ENCODE assay signal across 15 cellular contexts in genomic region chr7:2553108-2553507, GRCh38. TPM values are rescaled to one million over a fixed set of nuclear protein-coding genes. Genes with fewer than 3 reads are reported as not detected.
DNase-seq lines count a peak whose midpoint lies in the region; ATAC-seq, FAIRE-seq and TF ChIP-seq lines count a peak whose summit lies in the region.
"Had no signal": no experiment of that assay in that cellular context is flagged by ENCODE, and none has a peak within 500 bp of the region (broad histone marks: within the 10 kb centered on the region; RNA-seq: fewer than 3 reads in every experiment).

No MANE protein-coding gene starts in this region.

- ATAC-seq in activated CD8-positive, alpha-beta T cell treated with anti-CD3 and anti-CD28 coated beads for 36 hours = no peak
- no peak for ATAC-seq in sciatic nerve
- ATAC-seq: Right ventricle myocardium inferior had no signal

- no peaks in the 10 kb centered on the region for H3K27me3 ChIP-seq in keratinocyte (ENCODE audit: control insufficient read depth, extremely low read depth, insufficient read depth, low read length)
- no peaks in the 10 kb centered on the region for H3K27me3 ChIP-seq in BE2C
- H3K27me3 ChIP-seq: dorsolateral prefrontal cortex had no signal

- no peak for TF ChIP-seq CTCF in activated CD8-positive, alpha-beta T cell treated with anti-CD3 and anti-CD28 coated beads for 36 hours (IDR thresholded peaks at IDR 0.05)
- TF ChIP-seq CTCF in keratinocyte (optimal IDR thresholded peaks at IDR 0.05 in 1 of 3, IDR thresholded peaks at IDR 0.05 in 1 of 3, conservative IDR thresholded peaks at IDR 0.05 in 1 of 3; ENCODE audit: extremely low read depth in 1 of 3, insufficient read depth in 2 of 3, low read length in 3 of 3) (no peak), BE2C (IDR thresholded peaks at IDR 0.05; ENCODE audit: low read depth, low read length) (no peak)

- H3K4me3 ChIP-seq in keratinocyte (ENCODE audit: control insufficient read depth in 2 of 3, extremely low read depth in 1 of 3, insufficient read depth in 2 of 3, low read depth in 1 of 3, low read length in 3 of 3) (no peak overlapping the region), BE2C (ENCODE audit: low read depth, low read length) (no peak overlapping the region)

- H3K36me3 ChIP-seq in keratinocyte (ENCODE audit: control insufficient read depth in 2 of 2, extremely low read depth in 1 of 2, insufficient read depth in 2 of 2, low read length in 2 of 2) (peaks cover 4 to 5% of the 10 kb centered on the region in 2 experiments), BE2C (peaks cover 14% of the 10 kb centered on the region)

- no peaks in the 10 kb centered on the region for H3K27me3 Mint-ChIP-seq in T-helper 2 cell treated with Interferon-gamma antibody and Interleukin-4, amounts not matched to agents 5 μg/mL and 100 μg/mL, for 36 hours (ENCODE audit: low read depth)
- no peaks in the 10 kb centered on the region for H3K27me3 Mint-ChIP-seq in activated CD8-positive, alpha-beta T cell treated with anti-CD3 and anti-CD28 coated beads for 36 hours

- CTCF ChIA-PET in activated CD8-positive, alpha-beta T cell treated with anti-CD3 and anti-CD28 coated beads for 36 hours (lab: Charles Lee) = interaction anchor here (1.1 to 1.5 kb wide), 3 partner anchors 83 to 213 kb away, joined by 3 read pairs; no protein-coding TSS in a partner anchor

- no peaks in the 10 kb centered on the region for H4K20me1 ChIP-seq in keratinocyte (ENCODE audit: control insufficient read depth, extremely low read depth, insufficient read depth, low read length)

- H3K4me1 ChIP-seq in keratinocyte (ENCODE audit: control insufficient read depth, extremely low read depth, insufficient read depth, low read length) = peaks cover 16% of the 10 kb centered on the region
- no peaks in the 10 kb centered on the region for H3K4me1 ChIP-seq in BE2C

- H3K9me1 ChIP-seq in keratinocyte (ENCODE audit: control insufficient read depth, extremely low read depth, insufficient read depth, low read length) = no peaks in the 10 kb centered on the region

- intact Hi-C loops in activated CD8-positive, alpha-beta T cell treated with anti-CD3 and anti-CD28 coated beads for 36 hours (cut with micrococcal nuclease) = loop anchor here (10.0 kb wide), 1 partner anchor 82 kb away; the partner anchor contains the start of gene TTYH3
- intact Hi-C loops in sciatic nerve (cut with DNase I) = no loop called here

- H2AFZ ChIP-seq in keratinocyte (ENCODE audit: control insufficient read depth, low read length) = no peak overlapping the region

- no peaks in the 10 kb centered on the region for H3K9me3 Mint-ChIP-seq in T-helper 2 cell treated with Interferon-gamma antibody and Interleukin-4, amounts not matched to agents 5 μg/mL and 100 μg/mL, for 36 hours
- H3K9me3 Mint-ChIP-seq in activated CD8-positive, alpha-beta T cell treated with anti-CD3 and anti-CD28 coated beads for 36 hours = no peaks in the 10 kb centered on the region

- DNase-seq in T-helper 2 cell treated with Interferon-gamma antibody and Interleukin-4, amounts not matched to agents 5 μg/mL and 100 μg/mL, for 36 hours (ENCODE audit: low spot score) = no peak
- DNase-seq in T-helper 2 cell (no peak), ELR (ENCODE audit: low read depth) (peak; percentile 46), keratinocyte (ENCODE audit: low read depth, low spot score) (no peak), BE2C (no peak), HUDEP-2 (lab: John Stamatoyannopoulos, UW; ENCODE audit: unreplicated experiment in 76 of 76) (no peak), sciatic nerve (ENCODE audit: low spot score) (no peak)
- no peak for DNase-seq in activated CD8-positive, alpha-beta T cell treated with anti-CD3 and anti-CD28 coated beads for 36 hours
- DNase-seq: mesendoderm; NCI-H2107; NCI-H82; stimulated activated CD4-positive, alpha-beta T cell treated with anti-CD3 and anti-CD28 coated beads, Interleukin-12 subunit alpha, Interleukin-12 subunit beta, amount 100 ng/mL, for 4 hours had no signal

- H3K9ac ChIP-seq in keratinocyte (ENCODE audit: control insufficient read depth, extremely low read depth, insufficient read depth, low read length) = no peak overlapping the region

- dilution Hi-C loops in keratinocyte (cut with MboI; ENCODE audit: extremely low pct_ligation_motif_present, low sequenced_read_pairs) = no loop called here

- no peak overlapping the region for H3K27ac Mint-ChIP-seq in T-helper 2 cell treated with Interferon-gamma antibody and Interleukin-4, amounts not matched to agents 5 μg/mL and 100 μg/mL, for 36 hours
- peak overlapping the region; percentile 28 for H3K27ac Mint-ChIP-seq in activated CD8-positive, alpha-beta T cell treated with anti-CD3 and anti-CD28 coated beads for 36 hours

- H3K27ac ChIP-seq in keratinocyte (ENCODE audit: control insufficient read depth, insufficient read depth, low read length) = peak overlapping the region; percentile 26

- H3K4me1 Mint-ChIP-seq in T-helper 2 cell treated with Interferon-gamma antibody and Interleukin-4, amounts not matched to agents 5 μg/mL and 100 μg/mL, for 36 hours (ENCODE audit: low read depth) = peaks cover 15% of the 10 kb centered on the region
- H3K4me1 Mint-ChIP-seq in activated CD8-positive, alpha-beta T cell treated with anti-CD3 and anti-CD28 coated beads for 36 hours (ENCODE audit: low read depth) = peaks cover 33% of the 10 kb centered on the region

- POLR2A ChIA-PET in activated CD8-positive, alpha-beta T cell treated with anti-CD3 and anti-CD28 coated beads for 36 hours (lab: Charles Lee) = no interaction called here

- H3K36me3 Mint-ChIP-seq in T-helper 2 cell treated with Interferon-gamma antibody and Interleukin-4, amounts not matched to agents 5 μg/mL and 100 μg/mL, for 36 hours (ENCODE audit: low read depth) = peaks cover 16% of the 10 kb centered on the region
- H3K36me3 Mint-ChIP-seq in activated CD8-positive, alpha-beta T cell treated with anti-CD3 and anti-CD28 coated beads for 36 hours (ENCODE audit: low read depth) = peaks cover 30% of the 10 kb centered on the region

- H3K4me2 ChIP-seq in keratinocyte (ENCODE audit: control insufficient read depth, extremely low read depth, insufficient read depth, low read depth, low read length) = peak overlapping the region; percentile 94

- peaks cover 15% of the 10 kb centered on the region for H3K79me2 ChIP-seq in keratinocyte (ENCODE audit: control insufficient read depth, insufficient read depth, low read length)

- peak overlapping the region; percentile 90 for H3K4me3 Mint-ChIP-seq in T-helper 2 cell treated with Interferon-gamma antibody and Interleukin-4, amounts not matched to agents 5 μg/mL and 100 μg/mL, for 36 hours
- H3K4me3 Mint-ChIP-seq in activated CD8-positive, alpha-beta T cell treated with anti-CD3 and anti-CD28 coated beads for 36 hours = peak overlapping the region; percentile 88

- H3K9me3 ChIP-seq in keratinocyte (ENCODE audit: control insufficient read depth, low read depth, low read length) = no peaks in the 10 kb centered on the region
- H3K9me3 ChIP-seq in BE2C = no peaks in the 10 kb centered on the region
- H3K9me3 ChIP-seq: HAP-1 had no signal

- no peak for FAIRE-seq in keratinocyte (lab: Jason Lieb, UNC)

RNA-seq across cellular contexts. Expression of gene BRAT1, which starts 2.2 kb away (rescaled TPM):
- total RNA-seq in activated CD8-positive, alpha-beta T cell treated with anti-CD3 and anti-CD28 coated beads for 36 hours = 10 to 100 TPM; 30.9 to 32.6 TPM
- polyA plus RNA-seq in keratinocyte = 6.4 to 12.6 TPM (median 10.0 TPM) in 3 replicates
- 2.5 TPM for polyA plus RNA-seq in keratinocyte (2011; ENCODE audit: low read depth)
- polyA plus RNA-seq in keratinocyte (2011; cell fraction: cytosol; rRNA removed) = 4.4 and 12.9 TPM in 2 replicates
- polyA plus RNA-seq in keratinocyte (2011; cell fraction: nucleus; rRNA removed) = 22.6 and 32.9 TPM in 2 replicates
- polyA plus RNA-seq in keratinocyte (2012; ENCODE audit: low replicate concordance) = 9.7 and 18.5 TPM in 2 replicates
- polyA minus RNA-seq in keratinocyte = 5.1 to 12.8 TPM (median 8.4 TPM) in 3 replicates
- 29.2 TPM for polyA minus RNA-seq in keratinocyte (2011; cell fraction: cytosol; rRNA and poly(A)+ RNA removed)
- 18.2 and 19.3 TPM in 2 replicates for polyA minus RNA-seq in keratinocyte (2011; cell fraction: nucleus; rRNA and poly(A)+ RNA removed)
- polyA plus RNA-seq in BE2C (2012; ENCODE audit: insufficient read depth, insufficient read length, low read depth) = 77.4 TPM
- 22.0 TPM for total RNA-seq in sciatic nerve

RNA-seq across cellular contexts. Expression of gene IQCE, which starts 5.7 kb away (rescaled TPM):
- 1 to 10 TPM; 4.0 to 4.3 TPM for total RNA-seq in activated CD8-positive, alpha-beta T cell treated with anti-CD3 and anti-CD28 coated beads for 36 hours
- polyA plus RNA-seq in keratinocyte = 4.7 to 9.1 TPM (median 5.2 TPM) in 3 replicates
- 6.6 TPM for polyA plus RNA-seq in keratinocyte (2011; ENCODE audit: low read depth)
- polyA plus RNA-seq in keratinocyte (2011; cell fraction: cytosol; rRNA removed) = 6.5 and 10.3 TPM in 2 replicates
- polyA plus RNA-seq in keratinocyte (2011; cell fraction: nucleus; rRNA removed) = 15.0 and 18.3 TPM in 2 replicates
- 2.2 and 10.8 TPM in 2 replicates for polyA plus RNA-seq in keratinocyte (2012; ENCODE audit: low replicate concordance)
- polyA minus RNA-seq in keratinocyte = 8.2 to 16.2 TPM (median 8.6 TPM) in 3 replicates
- 6.9 TPM for polyA minus RNA-seq in keratinocyte (2011; cell fraction: cytosol; rRNA and poly(A)+ RNA removed)
- 6.0 and 9.8 TPM in 2 replicates for polyA minus RNA-seq in keratinocyte (2011; cell fraction: nucleus; rRNA and poly(A)+ RNA removed)
- 4.5 TPM for polyA plus RNA-seq in BE2C (2012; ENCODE audit: insufficient read depth, insufficient read length, low read depth)
- total RNA-seq in sciatic nerve = 21.4 TPM

RNA-seq across cellular contexts. Expression of gene LFNG, which starts 33.5 kb away (rescaled TPM):
- total RNA-seq in activated CD8-positive, alpha-beta T cell treated with anti-CD3 and anti-CD28 coated beads for 36 hours = 10 to 100 TPM; 50.6 TPM
- polyA plus RNA-seq in keratinocyte = 17.7 to 21.1 TPM (median 20.8 TPM) in 3 replicates
- polyA plus RNA-seq in keratinocyte (2011; ENCODE audit: low read depth) = 2.1 TPM
- 7.5 and 18.4 TPM in 2 replicates for polyA plus RNA-seq in keratinocyte (2011; cell fraction: cytosol; rRNA removed)
- polyA plus RNA-seq in keratinocyte (2011; cell fraction: nucleus; rRNA removed) = 24.0 and 32.4 TPM in 2 replicates
- polyA plus RNA-seq in keratinocyte (2012; ENCODE audit: low replicate concordance) = 9.3 and 26.0 TPM in 2 replicates
- polyA minus RNA-seq in keratinocyte = 13.9 to 24.5 TPM (median 14.2 TPM) in 3 replicates
- polyA minus RNA-seq in keratinocyte (2011; cell fraction: cytosol; rRNA and poly(A)+ RNA removed) = 40.9 TPM
- polyA minus RNA-seq in keratinocyte (2011; cell fraction: nucleus; rRNA and poly(A)+ RNA removed) = 27.8 and 29.3 TPM in 2 replicates
- 1.6 TPM for polyA plus RNA-seq in BE2C (2012; ENCODE audit: insufficient read depth, insufficient read length, low read depth)
- total RNA-seq in sciatic nerve = 20.1 TPM
